24 cellular contexts compared by ENCODE assay signal in the genomic region with DNA sequence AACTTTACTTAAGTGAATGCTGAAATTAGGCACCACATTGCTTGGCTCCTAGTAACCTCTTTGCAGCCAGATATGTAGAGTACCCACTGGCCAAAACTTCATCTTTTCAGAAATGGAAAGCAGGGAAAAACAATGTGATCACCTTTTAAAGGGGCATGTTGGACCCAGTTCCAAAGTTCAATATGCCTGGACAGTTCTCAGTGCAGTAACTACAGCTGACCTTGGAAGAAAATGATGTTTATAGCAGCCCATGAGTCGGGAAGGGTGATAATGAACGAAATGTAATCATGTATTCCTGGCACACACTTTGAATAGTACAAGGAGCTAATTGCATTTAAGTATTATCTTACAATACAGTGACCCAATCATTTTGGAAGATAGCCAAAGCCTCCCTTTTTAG.
DNase-seq lines count a peak whose midpoint lies in the region; ATAC-seq and TF ChIP-seq lines count a peak whose summit lies in the region.
"Had no signal": no experiment of that assay in that cellular context is flagged by ENCODE, and none has a peak within 500 bp of the region (broad histone marks: within the 10 kb centered on the region; RNA-seq: fewer than 3 reads in every experiment).

No MANE protein-coding gene starts in this region.

- CTCF ChIA-PET in activated naive CD4-positive, alpha-beta T cell treated with anti-CD3 and anti-CD28 coated beads, Interleukin-2, amount 10 ng/mL, durations not matched to agents 7 days and 5 days (lab: Charles Lee): no interaction called here

- no peak for TF ChIP-seq RAD21 in Ishikawa (IDR thresholded peaks at IDR 0.05; ENCODE audit: low read depth)

- peaks cover 56% of the 10 kb centered on the region for H3K36me3 Mint-ChIP-seq in activated naive CD4-positive, alpha-beta T cell treated with anti-CD3 and anti-CD28 coated beads, Interleukin-2, amount 10 ng/mL, durations not matched to agents 7 days and 5 days

- ATAC-seq in omental fat pad (ENCODE audit: low FRiP score) (peak; percentile 57), HG03196 (IDR thresholded peaks at IDR 0.05; ENCODE audit: unreplicated experiment) (no peak)
- ATAC-seq: effector memory CD8-positive, alpha-beta T cell had no signal

- TF ChIP-seq CTCF in omental fat pad (IDR thresholded peaks at IDR 0.05): no peak

- DNase-seq in NCI-H2196 treated with DMSO at 0.1 percent for 48 hours (lab: John Stamatoyannopoulos, UW; ENCODE audit: unreplicated experiment) (peak; percentile 26), NCI-H2196 (lab: John Stamatoyannopoulos, UW; ENCODE audit: unreplicated experiment) (no peak), astrocyte of the hippocampus (ENCODE audit: low read depth, low spot score) (peak; percentile 20), omental fat pad (ENCODE audit: low spot score) (no peak), pons (ENCODE audit: low spot score) (no peak)
- DNase-seq in activated naive CD4-positive, alpha-beta T cell treated with anti-CD3 and anti-CD28 coated beads, Interleukin-2, amount 10 ng/mL, durations not matched to agents 7 days and 5 days: no peak
- DNase-seq: activated CD4-positive, alpha-beta T cell treated with anti-CD3 and anti-CD28 coated beads, Interleukin-2, amount 50 U/mL, for 4 hours; anterior cingulate cortex; caudate nucleus; CD4-positive, alpha-beta memory T cell; cortex of kidney; DMS153; effector memory CD8-positive, alpha-beta T cell; erythroblast; kidney; NCI-H1048; NCI-H2029 treated with DMSO at 0.1 percent for 48 hours; SIG-M5; stimulated activated naive CD4-positive, alpha-beta T cell treated with Interleukin-2 at 50 U/mL for 16 hours; T1000; uterus had no signal

- H3K27me3 Mint-ChIP-seq in activated naive CD4-positive, alpha-beta T cell treated with anti-CD3 and anti-CD28 coated beads, Interleukin-2, amount 10 ng/mL, durations not matched to agents 7 days and 5 days: no peaks in the 10 kb centered on the region
- H3K27me3 Mint-ChIP-seq: activated naive CD8-positive, alpha-beta T cell; CD4-positive, alpha-beta memory T cell; effector memory CD8-positive, alpha-beta T cell had no signal

- no peak for TF ChIP-seq EP300 in Ishikawa (IDR thresholded peaks at IDR 0.05; ENCODE audit: borderline replicate concordance)

- H3K4me3 Mint-ChIP-seq in activated naive CD4-positive, alpha-beta T cell treated with anti-CD3 and anti-CD28 coated beads, Interleukin-2, amount 10 ng/mL, durations not matched to agents 7 days and 5 days: no peak overlapping the region
- H3K4me3 Mint-ChIP-seq: activated naive CD8-positive, alpha-beta T cell; effector memory CD8-positive, alpha-beta T cell had no signal

- no peak overlapping the region for H3K27ac Mint-ChIP-seq in activated naive CD4-positive, alpha-beta T cell treated with anti-CD3 and anti-CD28 coated beads, Interleukin-2, amount 10 ng/mL, durations not matched to agents 7 days and 5 days
- H3K27ac Mint-ChIP-seq: activated naive CD8-positive, alpha-beta T cell; effector memory CD8-positive, alpha-beta T cell had no signal

- peaks cover 27% of the 10 kb centered on the region for H3K4me1 Mint-ChIP-seq in activated naive CD4-positive, alpha-beta T cell treated with anti-CD3 and anti-CD28 coated beads, Interleukin-2, amount 10 ng/mL, durations not matched to agents 7 days and 5 days

- peaks cover 8% of the 10 kb centered on the region for H3K9me3 Mint-ChIP-seq in activated naive CD4-positive, alpha-beta T cell treated with anti-CD3 and anti-CD28 coated beads, Interleukin-2, amount 10 ng/mL, durations not matched to agents 7 days and 5 days
- H3K9me3 Mint-ChIP-seq: effector memory CD8-positive, alpha-beta T cell had no signal

TF ChIP-seq in Ishikawa, 13 proteins besides CTCF, POLR2A, EP300 and RAD21:
- TF ChIP-seq NFIC (IDR thresholded peaks at IDR 0.05): 0 out of 2 replicates have a peak, but pooled peaks have one; percentile 12
- TF ChIP-seq TAF1 (IDR thresholded peaks at IDR 0.05; ENCODE audit: low read depth): no peak

Comparison
In these comparisons a context has a peak if more than half of its experiments do, and no peak if none do; other contexts are left out.
1. DNase-seq: peak in NCI-H2196 treated with DMSO at 0.1 percent for 48 hours (single experiment) and astrocyte of the hippocampus (single experiment); none in NCI-H2196 (single experiment), omental fat pad (single experiment), pons (single experiment) and activated naive CD4-positive, alpha-beta T cell treated with anti-CD3 and anti-CD28 coated beads, Interleukin-2, amount 10 ng/mL, durations not matched to agents 7 days and 5 days (single experiment).